ENCODE assay signal across 9 cellular contexts in genomic region chr6:149962461-149963211, GRCh38. TPM values are rescaled to one million over a fixed set of nuclear protein-coding genes. Genes with fewer than 3 reads are reported as not detected.
A peak's percentile ranks its signal among the peaks of the same experiment; 100 is the strongest.
DNase-seq lines count a peak whose midpoint lies in the region; ATAC-seq and TF ChIP-seq lines count a peak whose summit lies in the region.
"Had no signal": no experiment of that assay in that cellular context is flagged by ENCODE, and none has a peak within 500 bp of the region (broad histone marks: within the 10 kb centered on the region; RNA-seq: fewer than 3 reads in every experiment).

No MANE protein-coding gene starts in this region.

- ATAC-seq in GM18519 (IDR thresholded peaks at IDR 0.05; ENCODE audit: low FRiP score, unreplicated experiment), result no peak

- peaks cover 22% of the 10 kb centered on the region for H3K4me1 Mint-ChIP-seq in T-helper 2 cell treated with Interferon-gamma antibody and Interleukin-4, amounts not matched to agents 5 μg/mL and 100 μg/mL, for 36 hours (ENCODE audit: low read depth)

- no peak overlapping the region for H3K9ac ChIP-seq in trophoblast cell (ENCODE audit: low read length)

- H4K91ac ChIP-seq in trophoblast cell (ENCODE audit: low read depth, low read length), result no peak overlapping the region

- H2AK5ac ChIP-seq in trophoblast cell (ENCODE audit: low read length), result no peak overlapping the region

- no peak overlapping the region for H2BK12ac ChIP-seq in trophoblast cell (ENCODE audit: low read length)

- no peak for TF ChIP-seq POLR2A in spleen (IDR thresholded peaks at IDR 0.05)

- WGBS in spleen, 5 donors, result 61 to 81% (median 71%) methylated on average over 6 to 7 of the region's 7 CpGs
- no CpG with 5 or more reads among the region's 7 CpGs for WGBS in trophoblast cell (ENCODE audit: extremely low coverage, insufficient coverage, insufficient read length)

- DNase-seq in T-helper 2 cell treated with Interferon-gamma antibody and Interleukin-4, amounts not matched to agents 5 μg/mL and 100 μg/mL, for 36 hours (ENCODE audit: low spot score), result no peak
- no peak for DNase-seq in T-helper 2 cell
- DNase-seq in RWPE1 (ENCODE audit: low spot score), result no peak
- no peak for DNase-seq in fibroblast of villous mesenchyme (ENCODE audit: low read depth)
- DNase-seq in spleen, result no peak
- DNase-seq in trophoblast cell, result no peak
- DNase-seq in AG20443 (ENCODE audit: low spot score), result no peak
- DNase-seq: NCI-H2107 had no signal

- H2AFZ ChIP-seq in trophoblast cell (ENCODE audit: insufficient read depth, low read length, poor library complexity), result no peak overlapping the region

- CTCF ChIA-PET in RWPE1 (lab: Yijun Ruan, JAX), result no interaction called here

- H3K27me3 ChIP-seq in spleen (replicated peaks in 1 of 7) (peaks cover 7 to 99% (median 55%) of the 10 kb centered on the region in 7 donors), trophoblast cell (ENCODE audit: insufficient read depth, low read length) (peaks cover 51% of the 10 kb centered on the region)

- H3K9me3 ChIP-seq in spleen, result no peaks in the 10 kb centered on the region
- H3K9me3 ChIP-seq in trophoblast cell (ENCODE audit: insufficient read depth, low read depth, low read length), result peaks cover 9% of the 10 kb centered on the region

- no peak overlapping the region for H4K8ac ChIP-seq in trophoblast cell (ENCODE audit: low read depth, low read length)

- no peak overlapping the region for H2BK5ac ChIP-seq in trophoblast cell (ENCODE audit: low read depth, low read length, poor library complexity)

- H3K36me3 Mint-ChIP-seq in T-helper 2 cell treated with Interferon-gamma antibody and Interleukin-4, amounts not matched to agents 5 μg/mL and 100 μg/mL, for 36 hours (ENCODE audit: low read depth), result peaks cover 3% of the 10 kb centered on the region

- H3K18ac ChIP-seq in trophoblast cell (ENCODE audit: low read length), result no peak overlapping the region

- no peaks in the 10 kb centered on the region for H3K36me3 ChIP-seq in spleen
- H3K36me3 ChIP-seq in trophoblast cell (ENCODE audit: control insufficient read depth in 1 of 2, insufficient read depth in 2 of 2, low read length in 2 of 2), result no peaks in the 10 kb centered on the region

- no peaks in the 10 kb centered on the region for H3K9me3 Mint-ChIP-seq in T-helper 2 cell treated with Interferon-gamma antibody and Interleukin-4, amounts not matched to agents 5 μg/mL and 100 μg/mL, for 36 hours

- no peaks in the 10 kb centered on the region for H3K79me1 ChIP-seq in trophoblast cell (ENCODE audit: low read length)

- no peaks in the 10 kb centered on the region for H3K79me2 ChIP-seq in trophoblast cell (ENCODE audit: control insufficient read depth, insufficient read depth, low read length, poor library complexity)

- H3K4me3 ChIP-seq in fibroblast of villous mesenchyme (ENCODE audit: low read depth, low read length) (peak overlapping the region; percentile 50), spleen (peak overlapping the region in 6 of 8 donors; percentile 54 to 79 (median 59)), trophoblast cell (ENCODE audit: low read depth, low read length) (no peak overlapping the region)

- POLR2A ChIA-PET in RWPE1 (lab: Yijun Ruan, JAX; ENCODE audit: low non-redundant PET), result no interaction called here

- intact Hi-C loops in spleen (cut with DNase I; ENCODE audit: low total_unique reads), result no loop called here

- no peak overlapping the region for H2BK120ac ChIP-seq in trophoblast cell (ENCODE audit: insufficient read depth, low read length, poor library complexity)

- H4K12ac ChIP-seq in trophoblast cell (ENCODE audit: low read depth, low read length), result no peak overlapping the region

- H3K27ac ChIP-seq in RWPE1 (peak overlapping the region; percentile 72), spleen (no peak overlapping the region), trophoblast cell (ENCODE audit: low read depth, low read length) (no peak overlapping the region)

- TF ChIP-seq CTCF in RWPE1 (conservative IDR thresholded peaks at IDR 0.05; ENCODE audit: low read depth) (no peak), fibroblast of villous mesenchyme (IDR thresholded peaks at IDR 0.05; ENCODE audit: insufficient read depth, low read depth, low read length) (no peak), spleen (IDR thresholded peaks at IDR 0.05 in 8 of 11, conservative IDR thresholded peaks at IDR 0.05 in 3 of 11) (no peak)

- peaks cover 3 to 30% (median 26%) of the 10 kb centered on the region in 6 donors for H3K4me1 ChIP-seq in spleen
- H3K4me1 ChIP-seq in trophoblast cell (ENCODE audit: control insufficient read depth in 1 of 2, insufficient read depth in 2 of 2, low read length in 2 of 2), result peaks cover 9 to 18% of the 10 kb centered on the region in 2 experiments

- peak overlapping the region; percentile 93 for H3K4me3 Mint-ChIP-seq in T-helper 2 cell treated with Interferon-gamma antibody and Interleukin-4, amounts not matched to agents 5 μg/mL and 100 μg/mL, for 36 hours

- no peak overlapping the region for H3K4ac ChIP-seq in trophoblast cell (ENCODE audit: low read depth, low read length)

- peaks cover 85% of the 10 kb centered on the region for H3K27me3 Mint-ChIP-seq in T-helper 2 cell treated with Interferon-gamma antibody and Interleukin-4, amounts not matched to agents 5 μg/mL and 100 μg/mL, for 36 hours (ENCODE audit: low read depth)

- H3K14ac ChIP-seq in trophoblast cell (ENCODE audit: low read length), result no peak overlapping the region

- no peak overlapping the region for H3K23ac ChIP-seq in trophoblast cell (ENCODE audit: low read length)

- peak overlapping the region; percentile 91 for H3K27ac Mint-ChIP-seq in T-helper 2 cell treated with Interferon-gamma antibody and Interleukin-4, amounts not matched to agents 5 μg/mL and 100 μg/mL, for 36 hours

- H3K4me2 ChIP-seq in trophoblast cell (ENCODE audit: low read length), result no peak overlapping the region

RNA-seq across cellular contexts. Expression of gene ULBP1, which starts 1.1 kb away (rescaled TPM):
- total RNA-seq in fibroblast of villous mesenchyme (0.43 and 1.6 TPM in 2 replicates), spleen (under 1 TPM in 2 of 7 donors, not detected in 5; 0.23 to 0.34 TPM)
- under 1 TPM in 2 of 3 donors, not detected in 1; 0.03 to 0.08 TPM for polyA plus RNA-seq in spleen
- polyA plus RNA-seq in trophoblast cell (2013), result 0.48 and 0.58 TPM in 2 replicates

RNA-seq across cellular contexts. Expression of gene ULBP2, which starts 20.8 kb away (rescaled TPM):
- total RNA-seq in fibroblast of villous mesenchyme (4.5 and 6.9 TPM in 2 replicates), spleen (not detected)
- polyA plus RNA-seq in spleen, result under 1 TPM; 0.10 to 0.30 (median 0.20) TPM
- 0.08 and 0.14 TPM in 2 replicates for polyA plus RNA-seq in trophoblast cell (2013)

RNA-seq across cellular contexts. Expression of gene RAET1G, which starts 39.7 kb away (rescaled TPM):
- total RNA-seq in fibroblast of villous mesenchyme, result 1.3 TPM in 2 replicates
- 1 to 10 TPM in 1 of 7 donors, not detected in 6; 1.2 TPM for total RNA-seq in spleen
- under 1 TPM in 1 of 3 donors, not detected in 2; 0.09 TPM for polyA plus RNA-seq in spleen
- not detected in 2 replicates for polyA plus RNA-seq in trophoblast cell (2013)
